Comparison of ENCODE assay signal across 21 cellular contexts in the genomic region with DNA sequence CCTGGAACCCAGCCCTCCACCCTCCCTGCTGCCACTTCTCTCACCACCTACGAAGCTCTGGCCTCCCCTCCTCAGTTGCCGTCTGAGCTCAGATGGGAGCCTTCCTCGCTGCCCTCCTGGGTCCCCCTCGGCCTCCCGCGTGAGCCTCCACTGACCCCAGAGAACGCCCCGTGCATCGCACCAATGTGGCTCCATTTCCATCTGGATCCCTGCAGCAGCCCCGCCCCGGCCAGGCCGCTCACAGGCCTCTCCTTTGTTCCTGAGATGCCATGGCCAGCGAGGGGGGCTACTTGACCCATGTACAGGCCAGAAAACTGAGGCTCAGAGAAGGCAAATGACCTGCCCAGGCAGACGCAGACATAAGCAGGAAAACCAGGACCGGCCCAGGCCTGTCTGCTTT.
DNase-seq lines count a peak whose midpoint lies in the region; ATAC-seq and TF ChIP-seq lines count a peak whose summit lies in the region.
"Had no signal": no experiment of that assay in that cellular context is flagged by ENCODE, and none has a peak within 500 bp of the region (broad histone marks: within the 10 kb centered on the region; RNA-seq: fewer than 3 reads in every experiment).

No MANE protein-coding gene starts in this region.

- peak overlapping the region in 2 of 11 experiments; percentile 29 to 40; a peak in 2 of 22 replicates for H3K27ac ChIP-seq in BLaER1 treated with 17β-estradiol and CSF1 and Interleukin-3, amounts not matched to agents 10 nM and 100 nM
- peak overlapping the region; percentile 65 for H3K27ac ChIP-seq in RWPE1
- no peak overlapping the region for H3K27ac ChIP-seq in mesenchymal stem cell (ENCODE audit: low read length, poor library complexity, severe bottlenecking)
- no peak overlapping the region for H3K27ac ChIP-seq in trophoblast cell (ENCODE audit: low read depth, low read length)
- H3K27ac ChIP-seq: GM23248, SJCRH30 had no signal

- H4K20me1 ChIP-seq in BLaER1 treated with 17β-estradiol and CSF1 and Interleukin-3, amounts not matched to agents 10 nM and 100 nM: peaks cover 0 to 8% (median 0%) of the 10 kb centered on the region in 11 experiments; a peak in 2 of 22 replicates

- H2AK5ac ChIP-seq in mesenchymal stem cell (ENCODE audit: low read length, severe bottlenecking) (no peak overlapping the region), trophoblast cell (ENCODE audit: low read length) (no peak overlapping the region)

- peak overlapping the region in 1 of 2 experiments; percentile 6 for H3K23ac ChIP-seq in mesenchymal stem cell (ENCODE audit: low read length in 2 of 2)
- no peak overlapping the region for H3K23ac ChIP-seq in trophoblast cell (ENCODE audit: low read length)

- H2BK5ac ChIP-seq in mesenchymal stem cell (ENCODE audit: low read depth, low read length, poor library complexity, severe bottlenecking): no peak overlapping the region
- no peak overlapping the region for H2BK5ac ChIP-seq in trophoblast cell (ENCODE audit: low read depth, low read length, poor library complexity)

- no peak overlapping the region for H4K8ac ChIP-seq in mesenchymal stem cell (ENCODE audit: low read length)
- no peak overlapping the region for H4K8ac ChIP-seq in trophoblast cell (ENCODE audit: low read depth, low read length)

- H2BK15ac ChIP-seq in mesenchymal stem cell (ENCODE audit: low read depth, poor library complexity, severe bottlenecking): no peak overlapping the region

- no peak overlapping the region for H2BK120ac ChIP-seq in mesenchymal stem cell (ENCODE audit: low read depth, low read length)
- no peak overlapping the region for H2BK120ac ChIP-seq in trophoblast cell (ENCODE audit: insufficient read depth, low read length, poor library complexity)

- WGBS in mesenchymal stem cell: 84% methylated on average over 15 of the region's 15 CpGs
- no CpG with 5 or more reads among the region's 15 CpGs for WGBS in trophoblast cell (ENCODE audit: extremely low coverage, insufficient coverage, insufficient read length)

- H3K4me3 ChIP-seq in BLaER1 treated with 17β-estradiol and CSF1 and Interleukin-3, amounts not matched to agents 10 nM and 100 nM: no peak overlapping the region
- no peak overlapping the region for H3K4me3 ChIP-seq in mesenchymal stem cell (ENCODE audit: insufficient read depth in 1 of 2, low read depth in 1 of 2, low read length in 2 of 2)
- H3K4me3 ChIP-seq in trophoblast cell (ENCODE audit: low read depth, low read length): peak overlapping the region; percentile 28
- H3K4me3 ChIP-seq: GM23248, HAP-1, SJCRH30 had no signal

- H3K79me2 ChIP-seq in trophoblast cell (ENCODE audit: control insufficient read depth, insufficient read depth, low read length, poor library complexity): no peaks in the 10 kb centered on the region

- peaks cover 0 to 5% (median 0%) of the 10 kb centered on the region in 11 experiments; a peak in 1 of 22 replicates for H3K9me3 ChIP-seq in BLaER1 treated with 17β-estradiol and CSF1 and Interleukin-3, amounts not matched to agents 10 nM and 100 nM (replicated peaks in 1 of 11)
- H3K9me3 ChIP-seq in mesenchymal stem cell (ENCODE audit: control insufficient read depth, low read length) (no peaks in the 10 kb centered on the region), trophoblast cell (ENCODE audit: insufficient read depth, low read depth, low read length) (peaks cover 2% of the 10 kb centered on the region)
- H3K9me3 ChIP-seq: HAP-1, SJCRH30 had no signal

- CTCF ChIA-PET in RWPE1 (lab: Yijun Ruan, JAX): no interaction called here

- no peaks in the 10 kb centered on the region for H3K27me3 ChIP-seq in BLaER1 treated with 17β-estradiol and CSF1 and Interleukin-3, amounts not matched to agents 10 nM and 100 nM
- peaks cover 31 to 51% of the 10 kb centered on the region in 2 experiments for H3K27me3 ChIP-seq in mesenchymal stem cell (ENCODE audit: control insufficient read depth in 1 of 2, insufficient read depth in 1 of 2, low read length in 2 of 2)
- H3K27me3 ChIP-seq in trophoblast cell (ENCODE audit: insufficient read depth, low read length): no peaks in the 10 kb centered on the region

- H2BK12ac ChIP-seq in mesenchymal stem cell (ENCODE audit: low read length in 2 of 2): peak overlapping the region in 1 of 2 experiments; percentile 30
- no peak overlapping the region for H2BK12ac ChIP-seq in trophoblast cell (ENCODE audit: low read length)

- no peak overlapping the region for H2AFZ ChIP-seq in mesenchymal stem cell (ENCODE audit: low read depth, low read length)
- no peak overlapping the region for H2AFZ ChIP-seq in trophoblast cell (ENCODE audit: insufficient read depth, low read length, poor library complexity)
- H2AFZ ChIP-seq: GM23248 had no signal

- no peak overlapping the region for H3K14ac ChIP-seq in mesenchymal stem cell (ENCODE audit: low read length in 2 of 2)
- H3K14ac ChIP-seq in trophoblast cell (ENCODE audit: low read length): no peak overlapping the region

- DNase-seq in RWPE1 (ENCODE audit: low spot score) (no peak), mesenchymal stem cell (no peak), trophoblast cell (no peak), NCI-H2107 treated with DMSO at 0.1 percent for 48 hours (lab: John Stamatoyannopoulos, UW; ENCODE audit: unreplicated experiment) (no peak)
- no peak for DNase-seq in activated CD8-positive, alpha-beta memory T cell treated with anti-CD3 and anti-CD28 coated beads for 24 hours
- DNase-seq: CD8-positive, alpha-beta T cell; DMS153; GM23248; KG1; NCI-H1092 treated with DMSO at 0.1 percent for 48 hours; NCI-H146; NCI-H2029 treated with DMSO at 0.1 percent for 48 hours; NCI-H2171; NCI-H345; NCI-H524; NCI-H774; NK-92 treated with Interleukin-12 subunit alpha and Interleukin-12 subunit beta, amount 100 ng/mL, for 24 hours; SJCRH30 had no signal

- POLR2A ChIA-PET in RWPE1 (lab: Yijun Ruan, JAX; ENCODE audit: low non-redundant PET): no interaction called here

- 0 out of 22 replicates have a peak overlapping the region, but pooled peaks of 1 of the 11 experiments have one; percentile 53 for H3K9ac ChIP-seq in BLaER1 treated with 17β-estradiol and CSF1 and Interleukin-3, amounts not matched to agents 10 nM and 100 nM
- no peak overlapping the region for H3K9ac ChIP-seq in mesenchymal stem cell (ENCODE audit: low read length)
- no peak overlapping the region for H3K9ac ChIP-seq in trophoblast cell (ENCODE audit: low read length)
- H3K9ac ChIP-seq: GM23248 had no signal

- H3K18ac ChIP-seq in mesenchymal stem cell (ENCODE audit: low read depth in 1 of 2, low read length in 2 of 2) (no peak overlapping the region), trophoblast cell (ENCODE audit: low read length) (no peak overlapping the region)

- H3K4ac ChIP-seq in mesenchymal stem cell (ENCODE audit: low read depth in 1 of 2, low read length in 2 of 2) (no peak overlapping the region), trophoblast cell (ENCODE audit: low read depth, low read length) (no peak overlapping the region)

- H4K12ac ChIP-seq in trophoblast cell (ENCODE audit: low read depth, low read length): no peak overlapping the region

- TF ChIP-seq CTCF in RWPE1 (conservative IDR thresholded peaks at IDR 0.05; ENCODE audit: low read depth): no peak

- 0 out of 22 replicates have a peak, but pooled peaks cover 0 to under 1% (median 0%) of the 10 kb centered on the region in 11 experiments for H3K36me3 ChIP-seq in BLaER1 treated with 17β-estradiol and CSF1 and Interleukin-3, amounts not matched to agents 10 nM and 100 nM
- H3K36me3 ChIP-seq in mesenchymal stem cell (ENCODE audit: control insufficient read depth in 1 of 2, insufficient read depth in 2 of 2, low read depth in 1 of 2, low read length in 2 of 2): peaks cover 0 to 4% of the 10 kb centered on the region in 2 experiments
- H3K36me3 ChIP-seq in trophoblast cell (ENCODE audit: control insufficient read depth in 1 of 2, insufficient read depth in 2 of 2, low read length in 2 of 2): no peaks in the 10 kb centered on the region
- H3K36me3 ChIP-seq: HAP-1, SJCRH30 had no signal

- ATAC-seq in HG03432 (IDR thresholded peaks at IDR 0.05; ENCODE audit: unreplicated experiment): no peak
- ATAC-seq: CD8-positive, alpha-beta T cell had no signal

- H3K79me1 ChIP-seq in mesenchymal stem cell (replicated peaks; ENCODE audit: low read length, poor library complexity, severe bottlenecking): no peaks in the 10 kb centered on the region
- no peaks in the 10 kb centered on the region for H3K79me1 ChIP-seq in trophoblast cell (ENCODE audit: low read length)

- peak overlapping the region; percentile 3 to 71 (median 63); a peak in 20 of 22 replicates for H3K4me2 ChIP-seq in BLaER1 treated with 17β-estradiol and CSF1 and Interleukin-3, amounts not matched to agents 10 nM and 100 nM
- no peak overlapping the region for H3K4me2 ChIP-seq in mesenchymal stem cell (ENCODE audit: low read length, poor library complexity, severe bottlenecking)
- no peak overlapping the region for H3K4me2 ChIP-seq in trophoblast cell (ENCODE audit: low read length)

- H4K91ac ChIP-seq in mesenchymal stem cell (ENCODE audit: low read length) (peak overlapping the region; percentile 58), trophoblast cell (ENCODE audit: low read depth, low read length) (no peak overlapping the region)

- H3K4me1 ChIP-seq in BLaER1 treated with 17β-estradiol and CSF1 and Interleukin-3, amounts not matched to agents 10 nM and 100 nM: peaks cover 27 to 58% (median 54%) of the 10 kb centered on the region in 10 experiments
- no peaks in the 10 kb centered on the region for H3K4me1 ChIP-seq in mesenchymal stem cell (ENCODE audit: control insufficient read depth, insufficient read depth, low read depth, low read length)
- H3K4me1 ChIP-seq in trophoblast cell (ENCODE audit: control insufficient read depth in 1 of 2, insufficient read depth in 2 of 2, low read length in 2 of 2): no peaks in the 10 kb centered on the region
- H3K4me1 ChIP-seq: HAP-1, SJCRH30 had no signal

Comparison
In these comparisons a context has a peak if more than half of its experiments do, and no peak if none do; other contexts are left out.
1. H3K4me2 ChIP-seq: peak in BLaER1 treated with 17β-estradiol and CSF1 and Interleukin-3, amounts not matched to agents 10 nM and 100 nM (11 of 11); none in mesenchymal stem cell (single experiment) and trophoblast cell (single experiment).